21 cellular contexts compared by ENCODE assay signal in genomic region chr19:35011091-35011689, GRCh38. TPM values are rescaled to one million over a fixed set of nuclear protein-coding genes. Genes with fewer than 3 reads are reported as not detected.
DNase-seq lines count a peak whose midpoint lies in the region; ATAC-seq and TF ChIP-seq lines count a peak whose summit lies in the region.
"Had no signal": no experiment of that assay in that cellular context is flagged by ENCODE, and none has a peak within 500 bp of the region (broad histone marks: within the 10 kb centered on the region; RNA-seq: fewer than 3 reads in every experiment).

No MANE protein-coding gene starts in this region.

- POLR2A ChIA-PET in activated CD4-positive, alpha-beta T cell treated with anti-CD3 and anti-CD28 coated beads for 36 hours (lab: Charles Lee) = interaction anchor here (0.6 kb wide), 1 partner anchor 10 kb away, joined by 4 read pairs; no protein-coding TSS in a partner anchor
- POLR2A ChIA-PET in activated CD8-positive, alpha-beta T cell treated with anti-CD3 and anti-CD28 coated beads for 36 hours (lab: Charles Lee) = interaction anchor here (1.4 kb wide), 1 partner anchor 22 kb away, joined by 3 read pairs; no protein-coding TSS in a partner anchor

- H3K36me3 ChIP-seq in CD4-positive, CD25-positive, alpha-beta regulatory T cell (ENCODE audit: control insufficient read depth, insufficient read depth, low read length) = peaks cover 40% of the 10 kb centered on the region

- no peaks in the 10 kb centered on the region for H3K9me3 Mint-ChIP-seq in activated CD4-positive, alpha-beta T cell treated with anti-CD3 and anti-CD28 coated beads for 36 hours (ENCODE audit: low read depth)
- no peaks in the 10 kb centered on the region for H3K9me3 Mint-ChIP-seq in CD4-positive, CD25-positive, alpha-beta regulatory T cell
- H3K9me3 Mint-ChIP-seq in activated CD8-positive, alpha-beta T cell treated with anti-CD3 and anti-CD28 coated beads for 36 hours = no peaks in the 10 kb centered on the region
- no peaks in the 10 kb centered on the region for H3K9me3 Mint-ChIP-seq in natural killer cell
- H3K9me3 Mint-ChIP-seq: activated T-helper 2 cell treated with anti-CD3 and anti-CD28 coated beads, Interferon-gamma antibody, Interleukin-2, Interleukin-4, amounts not matched to agents 10 μg/mL and 5 μg/mL and 100 μg/mL, durations not matched to agents 14 hours and 24 hours and 36 hours; IgD-negative memory B cell had no signal

- H3K4me1 ChIP-seq in CD4-positive, CD25-positive, alpha-beta regulatory T cell (ENCODE audit: control insufficient read depth, insufficient read depth, low read length, poor library complexity, severe bottlenecking) = peaks cover 50% of the 10 kb centered on the region

- no peaks in the 10 kb centered on the region for H3K9me3 ChIP-seq in CD4-positive, CD25-positive, alpha-beta regulatory T cell (ENCODE audit: control insufficient read depth in 2 of 2, low read length in 2 of 2)

- no peaks in the 10 kb centered on the region for H3K27me3 ChIP-seq in CD4-positive, CD25-positive, alpha-beta regulatory T cell (ENCODE audit: control insufficient read depth, insufficient read depth, low read length)
- H3K27me3 ChIP-seq: brain microvascular endothelial cell had no signal

- peak overlapping the region; percentile 37 for H3K27ac ChIP-seq in CD4-positive, CD25-positive, alpha-beta regulatory T cell (ENCODE audit: insufficient read depth, low read length, poor library complexity, severe bottlenecking)
- H3K27ac ChIP-seq: 22Rv1, brain microvascular endothelial cell, C4-2B had no signal

- H3K27me3 Mint-ChIP-seq in activated CD4-positive, alpha-beta T cell treated with anti-CD3 and anti-CD28 coated beads for 36 hours = no peaks in the 10 kb centered on the region
- no peaks in the 10 kb centered on the region for H3K27me3 Mint-ChIP-seq in CD4-positive, CD25-positive, alpha-beta regulatory T cell
- H3K27me3 Mint-ChIP-seq in activated CD8-positive, alpha-beta T cell treated with anti-CD3 and anti-CD28 coated beads for 36 hours = no peaks in the 10 kb centered on the region
- no peaks in the 10 kb centered on the region for H3K27me3 Mint-ChIP-seq in natural killer cell (ENCODE audit: low read depth in 2 of 2)
- H3K27me3 Mint-ChIP-seq: IgD-negative memory B cell had no signal

- H3K4me3 ChIP-seq in CD4-positive, CD25-positive, alpha-beta regulatory T cell (ENCODE audit: low read depth, low read length) = no peak overlapping the region

- ATAC-seq in activated CD4-positive, alpha-beta T cell treated with anti-CD3 and anti-CD28 coated beads for 36 hours = no peak
- ATAC-seq in CD4-positive, CD25-positive, alpha-beta regulatory T cell (ENCODE audit: low read depth in 2 of 2) = no peak
- ATAC-seq in activated CD8-positive, alpha-beta T cell treated with anti-CD3 and anti-CD28 coated beads for 36 hours = no peak
- ATAC-seq in natural killer cell = peak; percentile 6 to 48 (median 12)

- H3K4me1 Mint-ChIP-seq in activated CD4-positive, alpha-beta T cell treated with anti-CD3 and anti-CD28 coated beads for 36 hours = peaks cover 75% of the 10 kb centered on the region
- peaks cover 6 to 75% (median 45%) of the 10 kb centered on the region in 4 donors for H3K4me1 Mint-ChIP-seq in CD4-positive, CD25-positive, alpha-beta regulatory T cell
- H3K4me1 Mint-ChIP-seq in activated CD8-positive, alpha-beta T cell treated with anti-CD3 and anti-CD28 coated beads for 36 hours (ENCODE audit: low read depth) = peaks cover 67% of the 10 kb centered on the region
- peaks cover 46 to 65% of the 10 kb centered on the region in 2 donors for H3K4me1 Mint-ChIP-seq in natural killer cell

- H3K36me3 Mint-ChIP-seq in activated CD4-positive, alpha-beta T cell treated with anti-CD3 and anti-CD28 coated beads for 36 hours (ENCODE audit: low read depth) = peaks cover 69% of the 10 kb centered on the region
- peaks cover 45% of the 10 kb centered on the region for H3K36me3 Mint-ChIP-seq in CD4-positive, CD25-positive, alpha-beta regulatory T cell
- H3K36me3 Mint-ChIP-seq in activated CD8-positive, alpha-beta T cell treated with anti-CD3 and anti-CD28 coated beads for 36 hours (ENCODE audit: low read depth) = peaks cover 68% of the 10 kb centered on the region
- no peaks in the 10 kb centered on the region for H3K36me3 Mint-ChIP-seq in natural killer cell
- H3K36me3 Mint-ChIP-seq: IgD-negative memory B cell had no signal

- no peak overlapping the region for H3K4me3 Mint-ChIP-seq in activated CD4-positive, alpha-beta T cell treated with anti-CD3 and anti-CD28 coated beads for 36 hours
- H3K4me3 Mint-ChIP-seq in CD4-positive, CD25-positive, alpha-beta regulatory T cell = peak overlapping the region in 3 of 4 donors; percentile 31 to 43 (median 32)
- H3K4me3 Mint-ChIP-seq in activated CD8-positive, alpha-beta T cell treated with anti-CD3 and anti-CD28 coated beads for 36 hours = no peak overlapping the region
- H3K4me3 Mint-ChIP-seq in natural killer cell = peak overlapping the region; percentile 74

- H3K27ac Mint-ChIP-seq in activated CD4-positive, alpha-beta T cell treated with anti-CD3 and anti-CD28 coated beads for 36 hours = peak overlapping the region; percentile 64
- H3K27ac Mint-ChIP-seq in CD4-positive, CD25-positive, alpha-beta regulatory T cell = peak overlapping the region in 2 of 3 donors; percentile 56 to 65
- H3K27ac Mint-ChIP-seq in activated CD8-positive, alpha-beta T cell treated with anti-CD3 and anti-CD28 coated beads for 36 hours = peak overlapping the region; percentile 85
- H3K27ac Mint-ChIP-seq in natural killer cell = peak overlapping the region; percentile 86 to 98
- H3K27ac Mint-ChIP-seq: activated T-helper 2 cell treated with anti-CD3 and anti-CD28 coated beads, Interferon-gamma antibody, Interleukin-2, Interleukin-4, amounts not matched to agents 10 μg/mL and 5 μg/mL and 100 μg/mL, durations not matched to agents 14 hours and 24 hours and 36 hours; IgD-negative memory B cell had no signal

- DNase-seq in activated CD4-positive, alpha-beta T cell treated with anti-CD3 and anti-CD28 coated beads for 36 hours = no peak
- DNase-seq in activated CD4-positive, alpha-beta T cell treated with anti-CD3 and anti-CD28 coated beads for 4 hours = no peak
- DNase-seq in CD4-positive, CD25-positive, alpha-beta regulatory T cell = no peak
- DNase-seq in activated CD8-positive, alpha-beta T cell treated with anti-CD3 and anti-CD28 coated beads for 36 hours = no peak
- DNase-seq in natural killer cell (peak; percentile 35), hepatic stellate cell (ENCODE audit: low spot score) (no peak), GM19238 (ENCODE audit: insufficient read length, low spot score) (no peak)
- DNase-seq in NK-92 treated with Interleukin-12 subunit alpha and Interleukin-12 subunit beta, amount 100 ng/mL, for 24 hours (lab: John Stamatoyannopoulos, UW) = no peak
- DNase-seq: brain microvascular endothelial cell; head of caudate nucleus; kidney; NCI-H187 treated with DMSO at 0.1 percent for 48 hours; NCI-H510A treated with DMSO at 0.1 percent for 48 hours; SIG-M5; stimulated activated CD4-positive, alpha-beta T cell treated with anti-CD3 and anti-CD28 coated beads, Interleukin-4, amount 100 ng/mL, for 4 hours; T1000; trophoblast cell had no signal

- CTCF ChIA-PET in activated CD4-positive, alpha-beta T cell treated with anti-CD3 and anti-CD28 coated beads for 36 hours (lab: Charles Lee) = interaction anchor here (0.6 to 10.4 kb wide), 8 partner anchors 9 to 107 kb away, joined by 3 to 124 read pairs (median 4); no protein-coding TSS in a partner anchor
- CTCF ChIA-PET in activated CD8-positive, alpha-beta T cell treated with anti-CD3 and anti-CD28 coated beads for 36 hours (lab: Charles Lee) = interaction anchor here (1.5 to 5.1 kb wide), 7 partner anchors 11 to 47 kb away, joined by 3 to 92 read pairs (median 12); partner anchors contain the start of genes GRAMD1A and ZNF792

- intact Hi-C loops in activated CD4-positive, alpha-beta T cell treated with anti-CD3 and anti-CD28 coated beads for 36 hours (cut with DNase I, micrococcal nuclease) = loop anchor here in 1 of 2 experiments (5.0 kb wide), 1 partner anchor 279 kb away; the partner anchor contains the start of gene ZNF181
- intact Hi-C loops in activated CD8-positive, alpha-beta T cell treated with anti-CD3 and anti-CD28 coated beads for 36 hours (cut with micrococcal nuclease) = no loop called here
- intact Hi-C loops in natural killer cell (cut with micrococcal nuclease) = loop anchor here (5.0 kb wide), 1 partner anchor 201 kb away; no protein-coding TSS in a partner anchor

- TF ChIP-seq CTCF in activated CD8-positive, alpha-beta T cell treated with anti-CD3 and anti-CD28 coated beads for 36 hours (IDR thresholded peaks at IDR 0.05) = no peak
- TF ChIP-seq CTCF in natural killer cell (IDR thresholded peaks at IDR 0.05) = no peak

RNA-seq across cellular contexts. Expression of gene GRAMD1A, which starts 11.1 kb away (rescaled TPM):
- total RNA-seq in activated CD4-positive, alpha-beta T cell treated with anti-CD3 and anti-CD28 coated beads for 36 hours = 100 to 1,000 TPM; 185 to 227 TPM
- 179 TPM for total RNA-seq in CD4-positive, CD25-positive, alpha-beta regulatory T cell
- polyA plus RNA-seq in CD4-positive, CD25-positive, alpha-beta regulatory T cell = 10 to 100 TPM; 25.7 to 39.4 (median 32.1) TPM
- total RNA-seq in activated CD8-positive, alpha-beta T cell treated with anti-CD3 and anti-CD28 coated beads for 36 hours = 100 to 1,000 TPM; 128 to 134 TPM
- total RNA-seq in natural killer cell = 10 to 100 TPM; 57.6 to 80.3 (median 66.6) TPM

RNA-seq across cellular contexts. Expression of gene SCN1B, which starts 19.1 kb away (rescaled TPM):
- 1 to 10 TPM; 1.3 to 1.6 TPM for total RNA-seq in activated CD4-positive, alpha-beta T cell treated with anti-CD3 and anti-CD28 coated beads for 36 hours
- total RNA-seq in CD4-positive, CD25-positive, alpha-beta regulatory T cell = 2.0 TPM
- polyA plus RNA-seq in CD4-positive, CD25-positive, alpha-beta regulatory T cell = under 1 TPM in 3 of 4 donors, not detected in 1; 0.08 to 0.23 (median 0.11) TPM
- under 1 TPM; 0.63 to 0.90 TPM for total RNA-seq in activated CD8-positive, alpha-beta T cell treated with anti-CD3 and anti-CD28 coated beads for 36 hours
- total RNA-seq in natural killer cell = 1 to 10 TPM in 2 of 3 donors, under 1 TPM in 1; 0.94 to 1.5 (median 1.1) TPM
- polyA plus RNA-seq: IgD-negative memory B cell had no signal

RNA-seq across cellular contexts. Expression of gene HPN, which starts 30.3 kb away (rescaled TPM):
- total RNA-seq in activated CD4-positive, alpha-beta T cell treated with anti-CD3 and anti-CD28 coated beads for 36 hours = under 1 TPM in 1 of 2 experiments, not detected in 1; 0.09 TPM
- total RNA-seq in CD4-positive, CD25-positive, alpha-beta regulatory T cell = not detected
- under 1 TPM in 2 of 4 donors, not detected in 2; 0.54 to 0.70 TPM for polyA plus RNA-seq in CD4-positive, CD25-positive, alpha-beta regulatory T cell
- total RNA-seq in activated CD8-positive, alpha-beta T cell treated with anti-CD3 and anti-CD28 coated beads for 36 hours = under 1 TPM in 1 of 2 experiments, not detected in 1; 0.11 TPM
- not detected for total RNA-seq in natural killer cell
- polyA plus RNA-seq: IgD-negative memory B cell had no signal

RNA-seq across cellular contexts. Expression of gene ZNF792, which starts 47.2 kb away (rescaled TPM):
- 1 to 10 TPM; 5.6 to 5.7 TPM for total RNA-seq in activated CD4-positive, alpha-beta T cell treated with anti-CD3 and anti-CD28 coated beads for 36 hours
- 16.2 TPM for total RNA-seq in CD4-positive, CD25-positive, alpha-beta regulatory T cell
- 10 to 100 TPM; 15.5 to 24.7 (median 19.9) TPM for polyA plus RNA-seq in CD4-positive, CD25-positive, alpha-beta regulatory T cell
- total RNA-seq in activated CD8-positive, alpha-beta T cell treated with anti-CD3 and anti-CD28 coated beads for 36 hours = 1 to 10 TPM; 5.1 to 5.6 TPM
- total RNA-seq in natural killer cell = 10 to 100 TPM; 11.9 to 19.6 (median 16.2) TPM

Comparison
In these comparisons a context has a peak if more than half of its experiments do, and no peak if none do; other contexts are left out.
1. ATAC-seq: peak in natural killer cell (3 of 3); none in activated CD4-positive, alpha-beta T cell treated with anti-CD3 and anti-CD28 coated beads for 36 hours (single experiment), CD4-positive, CD25-positive, alpha-beta regulatory T cell (0 of 2) and activated CD8-positive, alpha-beta T cell treated with anti-CD3 and anti-CD28 coated beads for 36 hours (single experiment).
2. H3K4me3 Mint-ChIP-seq: peak in CD4-positive, CD25-positive, alpha-beta regulatory T cell (3 of 4) and natural killer cell (single experiment); none in activated CD4-positive, alpha-beta T cell treated with anti-CD3 and anti-CD28 coated beads for 36 hours (single experiment) and activated CD8-positive, alpha-beta T cell treated with anti-CD3 and anti-CD28 coated beads for 36 hours (single experiment).
3. Peak in every context shown above with its lines, with median percentiles within 50 percentile points of each other: H3K27ac Mint-ChIP-seq.